Comparison of ENCODE assay signal across 21 cellular contexts in the genomic region with DNA sequence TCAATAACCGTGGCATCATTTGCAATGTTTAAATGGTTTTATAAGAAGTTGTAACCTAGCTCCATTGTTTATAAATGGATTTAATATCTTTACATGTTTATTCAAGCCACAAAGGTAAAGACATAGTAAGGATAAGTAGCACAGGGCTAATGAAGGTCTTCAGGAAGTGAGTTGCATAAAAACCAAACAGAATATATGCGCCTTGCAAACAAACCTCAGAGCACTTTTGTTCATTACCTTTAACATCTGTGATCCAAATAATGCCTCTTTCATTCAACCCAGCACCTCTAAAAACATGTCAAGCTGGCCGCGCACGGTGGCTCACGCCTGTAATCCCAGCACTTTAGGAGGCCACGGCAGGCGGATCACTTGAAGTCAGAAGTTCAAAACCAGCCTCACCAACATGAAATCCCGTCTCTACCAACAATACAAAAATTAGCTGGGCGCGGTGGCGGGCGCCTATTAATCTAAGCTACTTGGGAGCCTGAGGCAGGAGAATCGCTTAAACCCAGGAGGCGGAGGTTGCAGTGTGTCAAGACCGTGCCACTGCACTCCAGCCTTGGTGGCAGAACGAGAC. TPM values are rescaled to one million over a fixed set of nuclear protein-coding genes. Genes with fewer than 3 reads are reported as not detected.
DNase-seq lines count a peak whose midpoint lies in the region; ATAC-seq and TF ChIP-seq lines count a peak whose summit lies in the region.
"Had no signal": no experiment of that assay in that cellular context is flagged by ENCODE, and none has a peak within 500 bp of the region (broad histone marks: within the 10 kb centered on the region; RNA-seq: fewer than 3 reads in every experiment).

No MANE protein-coding gene starts in this region.

- H3K9me3 ChIP-seq in endodermal cell (ENCODE audit: control insufficient read depth, low read length), result no peaks in the 10 kb centered on the region
- no peaks in the 10 kb centered on the region for H3K9me3 ChIP-seq in transverse colon
- no peaks in the 10 kb centered on the region for H3K9me3 ChIP-seq in WERI-Rb-1 (ENCODE audit: severe bottlenecking)
- H3K9me3 ChIP-seq: BLaER1, MG63, Peyer's patch, SJCRH30 had no signal

- no peaks in the 10 kb centered on the region for H3F3A ChIP-seq in GM23338 (replicated peaks; ENCODE audit: low read depth)

- peak overlapping the region; percentile 6; the same call in 1 of the 2 replicates for H2AFZ ChIP-seq in GM23338

- H3K36me3 Mint-ChIP-seq in GM23338 (ENCODE audit: low read depth) (no peaks in the 10 kb centered on the region), endodermal cell (ENCODE audit: low read depth) (no peaks in the 10 kb centered on the region), osteocyte (ENCODE audit: unreplicated experiment) (no peaks in the 10 kb centered on the region)
- H3K36me3 Mint-ChIP-seq: CD4-positive, alpha-beta memory T cell; T-cell had no signal

- H3K4me2 ChIP-seq in GM23338, result no peak overlapping the region
- H3K4me2 ChIP-seq: BLaER1 had no signal

- 95 to 96% methylated on average over 3 to 17 of the region's 17 CpGs for WGBS in endodermal cell (ENCODE audit: insufficient coverage in 1 of 2, insufficient read length in 1 of 2), 2 experiments
- 88 to 92% methylated on average over 13 to 17 of the region's 17 CpGs for WGBS in transverse colon (ENCODE audit: low coverage in 1 of 2), 2 donors

- no peak overlapping the region for H3K4me3 Mint-ChIP-seq in GM23338
- H3K4me3 Mint-ChIP-seq in endodermal cell, result no peak overlapping the region
- no peak overlapping the region for H3K4me3 Mint-ChIP-seq in osteocyte (ENCODE audit: unreplicated experiment)
- H3K4me3 Mint-ChIP-seq: CD4-positive, alpha-beta memory T cell; T-cell had no signal

- no peaks in the 10 kb centered on the region for H3K4me1 ChIP-seq in GM23338 (ENCODE audit: insufficient read depth)
- H3K4me1 ChIP-seq in endodermal cell (ENCODE audit: control insufficient read depth, insufficient read depth, low read length), result no peaks in the 10 kb centered on the region
- no peaks in the 10 kb centered on the region for H3K4me1 ChIP-seq in transverse colon
- H3K4me1 ChIP-seq: BLaER1, Peyer's patch, SJCRH30 had no signal

- H3K9me3 Mint-ChIP-seq in GM23338 (no peaks in the 10 kb centered on the region), endodermal cell (no peaks in the 10 kb centered on the region), osteocyte (ENCODE audit: unreplicated experiment) (no peaks in the 10 kb centered on the region)

- TF ChIP-seq CTCF in C4-2B (conservative IDR thresholded peaks at IDR 0.05) (no peak), GM23338 (conservative IDR thresholded peaks at IDR 0.05; ENCODE audit: low read depth in 2 of 2) (no peak), endodermal cell (conservative IDR thresholded peaks at IDR 0.05) (no peak), osteocyte (IDR thresholded peaks at IDR 0.05) (no peak), transverse colon (IDR thresholded peaks at IDR 0.05) (no peak), WERI-Rb-1 (IDR thresholded peaks at IDR 0.05; ENCODE audit: low read depth, low read length) (no peak)

- H3K27ac Mint-ChIP-seq in GM23338, result no peak overlapping the region
- H3K27ac Mint-ChIP-seq in endodermal cell, result no peak overlapping the region
- no peak overlapping the region for H3K27ac Mint-ChIP-seq in osteocyte (ENCODE audit: unreplicated experiment)
- H3K27ac Mint-ChIP-seq: CD4-positive, alpha-beta memory T cell; T-cell had no signal

- in situ Hi-C loops in transverse colon (cut with MboI; ENCODE audit: low pct_ligation_motif_present in 1 of 4, low pct_unique_long_range_greater_than_20kb in 1 of 4, low sequenced_read_pairs in 3 of 4), result no loop called here

- H3K4me1 Mint-ChIP-seq in GM23338 (no peaks in the 10 kb centered on the region; the same call in 2 of the 3 replicates), endodermal cell (peaks cover 4% of the 10 kb centered on the region), osteocyte (ENCODE audit: unreplicated experiment) (no peaks in the 10 kb centered on the region)
- H3K4me1 Mint-ChIP-seq: CD4-positive, alpha-beta memory T cell; T-cell had no signal

- H3K27me3 ChIP-seq in GM23338 (ENCODE audit: insufficient read depth), result no peaks in the 10 kb centered on the region
- H3K27me3 ChIP-seq in endodermal cell (ENCODE audit: control insufficient read depth, insufficient read depth, low read length, poor library complexity, severe bottlenecking), result no peaks in the 10 kb centered on the region
- no peaks in the 10 kb centered on the region for H3K27me3 ChIP-seq in transverse colon
- H3K27me3 ChIP-seq in WERI-Rb-1 (ENCODE audit: insufficient read depth, low read depth, severe bottlenecking), result no peaks in the 10 kb centered on the region
- H3K27me3 ChIP-seq: BLaER1, MG63, Peyer's patch, SJCRH30 had no signal

- H4K20me1 ChIP-seq in GM23338 (replicated peaks; ENCODE audit: insufficient read depth), result no peaks in the 10 kb centered on the region
- H4K20me1 ChIP-seq: BLaER1 had no signal

- peak overlapping the region; percentile 73 for H3K27ac ChIP-seq in C4-2B
- no peak overlapping the region for H3K27ac ChIP-seq in GM23338 (ENCODE audit: low read depth)
- H3K27ac ChIP-seq in endodermal cell (ENCODE audit: low read depth, low read length), result no peak overlapping the region
- no peak overlapping the region for H3K27ac ChIP-seq in transverse colon
- H3K27ac ChIP-seq in WERI-Rb-1, result no peak overlapping the region
- H3K27ac ChIP-seq: BLaER1, Peyer's patch, SJCRH30 had no signal

- H3K27me3 Mint-ChIP-seq in GM23338 (ENCODE audit: insufficient read depth, low read depth, poor library complexity) (no peaks in the 10 kb centered on the region), endodermal cell (ENCODE audit: insufficient read depth) (no peaks in the 10 kb centered on the region), osteocyte (ENCODE audit: unreplicated experiment) (no peaks in the 10 kb centered on the region)
- H3K27me3 Mint-ChIP-seq: CD4-positive, alpha-beta memory T cell; T-cell had no signal

- H3K9ac ChIP-seq in endodermal cell (ENCODE audit: extremely low read depth, low read length, poor library complexity, severe bottlenecking), result no peak overlapping the region
- H3K9ac ChIP-seq: BLaER1 had no signal

- no peak for DNase-seq in GM23338 (ENCODE audit: low spot score)
- DNase-seq in NCI-H510A treated with DMSO at 0.1 percent for 48 hours (lab: John Stamatoyannopoulos, UW), result peak; percentile 36
- DNase-seq in endodermal cell, result peak; percentile 38
- DNase-seq in osteocyte (ENCODE audit: extremely low spot score, unreplicated experiment), result no peak
- DNase-seq in transverse colon, result no peak
- DNase-seq in WERI-Rb-1, result no peak
- DNase-seq: CD4-positive, alpha-beta memory T cell; EL; GF-D8; Karpas-422; MG63; NCI-H1436 treated with DMSO at 0.1 percent for 48 hours; NCI-H2029 treated with DMSO at 0.1 percent for 48 hours; NCI-H446; NCI-H82; SJCRH30; T-cell had no signal

- no peaks in the 10 kb centered on the region for H3K9me2 ChIP-seq in GM23338 (ENCODE audit: insufficient read depth)

- no peak for TF ChIP-seq EP300 in transverse colon (IDR thresholded peaks at IDR 0.05; ENCODE audit: low read depth)

- H3K36me3 ChIP-seq in GM23338 (ENCODE audit: insufficient read depth) (no peaks in the 10 kb centered on the region), endodermal cell (ENCODE audit: control insufficient read depth, insufficient read depth, low read length) (no peaks in the 10 kb centered on the region), transverse colon (no peaks in the 10 kb centered on the region), WERI-Rb-1 (no peaks in the 10 kb centered on the region)
- H3K36me3 ChIP-seq: BLaER1, MG63, Peyer's patch, SJCRH30 had no signal

- no peak for TF ChIP-seq POLR2A in transverse colon (IDR thresholded peaks at IDR 0.05)

- H3K79me2 ChIP-seq in GM23338 (replicated peaks; ENCODE audit: insufficient read depth), result no peaks in the 10 kb centered on the region

- intact Hi-C loops in transverse colon (cut with DNase I; ENCODE audit: low total_unique reads), result no loop called here

- no peak for ATAC-seq in GM23338
- no peak for ATAC-seq in GM18519 (IDR thresholded peaks at IDR 0.05; ENCODE audit: low FRiP score, unreplicated experiment)
- ATAC-seq: T-cell had no signal

- H3K4me3 ChIP-seq in GM23338, result no peak overlapping the region
- H3K4me3 ChIP-seq in endodermal cell (ENCODE audit: low read length), result no peak overlapping the region
- no peak overlapping the region for H3K4me3 ChIP-seq in transverse colon
- H3K4me3 ChIP-seq in WERI-Rb-1 (ENCODE audit: low read depth, low read length), result no peak overlapping the region
- H3K4me3 ChIP-seq: BLaER1, MG63, Peyer's patch, SJCRH30 had no signal

TF ChIP-seq in GM23338, 12 proteins besides CTCF, POLR2A, EP300 and RAD21:
- TF ChIP-seq NANOG (IDR thresholded peaks at IDR 0.05; ENCODE audit: borderline replicate concordance), result no peak

RNA-seq across cellular contexts. Expression of gene BRINP3, which starts 25.3 kb away (rescaled TPM):
- not detected in 2 replicates for total RNA-seq in GM23338 (2014; rRNA removed; shearing (Covaris generic))
- polyA plus RNA-seq in GM23338 (2016; fragmentation: Nextera tagmentation; extraction: Ambion mirVana), result not detected in 2 replicates
- total RNA-seq in endodermal cell (not detected), osteocyte (0.38 and 0.78 TPM in 2 replicates), transverse colon (10 to 100 TPM in 2 of 4 donors, 1 to 10 TPM in 2; 5.0 to 30.3 (median 14.1) TPM)
- polyA plus RNA-seq in endodermal cell (2013, experiment 1 of 2), result 1.8 TPM
- polyA plus RNA-seq in endodermal cell (2013, experiment 2 of 2), result 0.87 TPM
- total RNA-seq: CD4-positive, alpha-beta memory T cell; SJCRH30; T-cell had no signal
- polyA plus RNA-seq: CD4-positive, alpha-beta memory T cell had no signal

Comparison
In these comparisons a context has a peak if more than half of its experiments do, and no peak if none do; other contexts are left out.
1. DNase-seq: peak in NCI-H510A treated with DMSO at 0.1 percent for 48 hours (single experiment) and endodermal cell (single experiment); none in GM23338 (single experiment), osteocyte (single experiment), transverse colon (single experiment) and WERI-Rb-1 (single experiment).